9 cellular contexts compared by ENCODE assay signal in genomic region chr2:18402-19271, GRCh38. TPM values are rescaled to one million over a fixed set of nuclear protein-coding genes. Genes with fewer than 3 reads are reported as not detected.
A peak's percentile ranks its signal among the peaks of the same experiment; 100 is the strongest.
DNase-seq lines count a peak whose midpoint lies in the region; ATAC-seq, FAIRE-seq and TF ChIP-seq lines count a peak whose summit lies in the region.
"Had no signal": no experiment of that assay in that cellular context is flagged by ENCODE, and none has a peak within 500 bp of the region (broad histone marks: within the 10 kb centered on the region; RNA-seq: fewer than 3 reads in every experiment).

No MANE protein-coding gene starts in this region.

- no peak overlapping the region for H3K9ac ChIP-seq in neural progenitor cell

- DNase-seq in D721Med (ENCODE audit: insufficient read length, low spot score) (no peak), LNCaP clone FGC (ENCODE audit: low read depth) (no peak), dermis blood vessel endothelial cell (peak; percentile 7), neural progenitor cell (ENCODE audit: low spot score) (peak; percentile 12), foreskin melanocyte (no peak), substantia nigra (lab: John Stamatoyannopoulos, UW) (no peak), aorta (no peak)
- DNase-seq: T-helper 1 cell had no signal

- H3K4me3 ChIP-seq in LNCaP clone FGC (ENCODE audit: low read depth, low read length) (no peak overlapping the region), neural progenitor cell (no peak overlapping the region), aorta (ENCODE audit: low read length in 2 of 2) (no peak overlapping the region)

- H3K4me2 ChIP-seq in neural progenitor cell: no peak overlapping the region

- H3K27me3 Mint-ChIP-seq in neural progenitor cell (ENCODE audit: insufficient read depth, low read depth): peaks cover 5% of the 10 kb centered on the region

- H2AFZ ChIP-seq in neural progenitor cell (replicated peaks): no peak overlapping the region

- H3K4me1 Mint-ChIP-seq in neural progenitor cell: peaks cover 4% of the 10 kb centered on the region

- ATAC-seq in aorta (ENCODE audit: low FRiP score) (no peak), GM21786 (IDR thresholded peaks at IDR 0.05; ENCODE audit: unreplicated experiment) (no peak)

- H3K27ac ChIP-seq in neural progenitor cell (no peak overlapping the region), substantia nigra (ENCODE audit: low read depth, low read length, poor library complexity, severe bottlenecking) (no peak overlapping the region), aorta (ENCODE audit: low read depth in 1 of 2, low read length in 2 of 2) (no peak overlapping the region)

- peak overlapping the region; percentile 64 for H3K27ac Mint-ChIP-seq in neural progenitor cell

- no peaks in the 10 kb centered on the region for H3K79me2 ChIP-seq in neural progenitor cell (ENCODE audit: low read depth)

- WGBS in aorta, 2 donors: 71 to 76% methylated on average over 14 of the region's 14 CpGs

- H3K4me3 Mint-ChIP-seq in neural progenitor cell: no peak overlapping the region

- no peak for FAIRE-seq in D721Med (lab: Jason Lieb, UNC)

- intact Hi-C loops in aorta (cut with DNase I): no loop called here

- H3K9me3 ChIP-seq in neural progenitor cell (ENCODE audit: low read depth) (no peaks in the 10 kb centered on the region), aorta (ENCODE audit: control insufficient read depth, low read length) (no peaks in the 10 kb centered on the region)

- TF ChIP-seq CTCF in D721Med (IDR thresholded peaks at IDR 0.05; ENCODE audit: insufficient read depth, missing control alignments): peak; percentile 34
- peak; percentile 55 for TF ChIP-seq CTCF in LNCaP clone FGC (IDR thresholded peaks at IDR 0.05; ENCODE audit: control insufficient read depth, extremely low read depth, insufficient read depth)
- TF ChIP-seq CTCF in neural progenitor cell (IDR thresholded peaks at IDR 0.05): peak; percentile 59

- H4K20me1 ChIP-seq in neural progenitor cell (ENCODE audit: low read depth): no peaks in the 10 kb centered on the region

- H3K36me3 ChIP-seq in neural progenitor cell: no peaks in the 10 kb centered on the region
- H3K36me3 ChIP-seq in aorta (ENCODE audit: control insufficient read depth in 1 of 2, insufficient read depth in 2 of 2, low read length in 1 of 2): no peaks in the 10 kb centered on the region

- H3F3A ChIP-seq in neural progenitor cell (ENCODE audit: low read depth): no peaks in the 10 kb centered on the region

- H3K27me3 ChIP-seq in neural progenitor cell (no peaks in the 10 kb centered on the region), aorta (ENCODE audit: control insufficient read depth in 1 of 2, insufficient read depth in 2 of 2, low read length in 1 of 2) (peaks cover 0 to 2% of the 10 kb centered on the region in 2 donors)

- no peaks in the 10 kb centered on the region for H3K9me3 Mint-ChIP-seq in neural progenitor cell

- no peaks in the 10 kb centered on the region for H3K36me3 Mint-ChIP-seq in neural progenitor cell

- H3K4me1 ChIP-seq in neural progenitor cell (no peaks in the 10 kb centered on the region), aorta (ENCODE audit: control insufficient read depth in 1 of 2, insufficient read depth in 2 of 2, low read length in 2 of 2) (no peaks in the 10 kb centered on the region)

RNA-seq across cellular contexts. Expression of gene FAM110C, which starts 27.7 kb away (rescaled TPM):
- 0.28 and 0.51 TPM in 2 replicates for total RNA-seq in dermis blood vessel endothelial cell
- 0.50 and 0.65 TPM in 2 replicates for total RNA-seq in neural progenitor cell (ENCODE audit: low replicate concordance)
- total RNA-seq in aorta: 1 to 10 TPM; 3.3 to 3.4 TPM
- polyA plus RNA-seq in aorta: 1 to 10 TPM in 1 of 2 donors, under 1 TPM in 1; 1.00 to 4.5 TPM

Comparison
In these comparisons a context has a peak if more than half of its experiments do, and no peak if none do; other contexts are left out.
1. DNase-seq: peak in dermis blood vessel endothelial cell (single experiment) and neural progenitor cell (single experiment); none in D721Med (single experiment), LNCaP clone FGC (single experiment), foreskin melanocyte (single experiment), substantia nigra (0 of 49) and aorta (0 of 2).
2. Peak in every context shown above with its lines, with median percentiles within 50 percentile points of each other: CTCF ChIP-seq.